26 cellular contexts compared by ENCODE assay signal in the genomic region with DNA sequence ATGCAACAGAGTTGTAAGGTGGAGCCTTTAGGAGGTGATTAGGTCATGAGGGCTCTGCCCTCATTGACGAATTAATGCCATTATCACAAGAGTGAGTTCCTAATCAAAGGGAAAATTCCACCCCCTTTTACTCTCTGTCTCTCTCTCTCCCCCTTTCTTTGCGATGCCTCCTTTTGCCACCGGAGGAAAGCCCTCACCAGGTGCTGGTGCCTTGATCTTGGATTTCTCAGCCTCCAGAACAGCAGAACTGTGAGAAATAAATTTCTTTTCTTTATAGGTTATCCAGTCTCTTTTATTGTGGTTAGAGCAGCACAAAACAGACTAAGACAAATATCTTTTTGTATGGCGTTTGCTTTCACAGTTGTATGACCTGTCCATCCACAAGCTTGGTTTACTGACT.
"Had no signal": no experiment of that assay in that cellular context is flagged by ENCODE, and none has a peak within 500 bp of the region (broad histone marks: within the 10 kb centered on the region; RNA-seq: fewer than 3 reads in every experiment).

No MANE protein-coding gene starts in this region.

- H3K27ac Mint-ChIP-seq: immature natural killer cell; natural killer cell; progenitor cell of endocrine pancreas; stimulated activated naive B cell treated with anti-CD40 and anti-IgM and Interleukin-4, amounts not matched to agents 10 μg/mL and 1 μg/mL and 100 μg/mL, for 72 hours; stimulated activated naive CD8-positive, alpha-beta T cell treated with anti-CD3 and anti-CD28 coated beads, Interleukin-15, Interleukin-2, amounts not matched to agents 100 ng/mL and 50 ng/mL, for 24 hours had no signal

- H3K4me3 Mint-ChIP-seq: immature natural killer cell; natural killer cell; stimulated activated naive B cell treated with anti-CD40 and anti-IgM and Interleukin-4, amounts not matched to agents 10 μg/mL and 1 μg/mL and 100 μg/mL, for 72 hours; stimulated activated naive CD8-positive, alpha-beta T cell treated with anti-CD3 and anti-CD28 coated beads, Interleukin-15, Interleukin-2, amounts not matched to agents 100 ng/mL and 50 ng/mL, for 24 hours had no signal

- H3K27me3 ChIP-seq: dorsolateral prefrontal cortex, heart right ventricle, neutrophil, right lobe of liver, tibial nerve, upper lobe of left lung had no signal

- DNase-seq: dorsolateral prefrontal cortex; effector CD4-positive, alpha-beta T cell; foreskin melanocyte; glutamatergic neuron; heart right ventricle; hippocampal formation; immature natural killer cell; islet precursor cell; kidney glomerular epithelial cell; left ventricle myocardium superior; lower lobe of right lung; natural killer cell; right lobe of liver; small intestine; stimulated activated CD4-positive, alpha-beta T cell treated with anti-CD3 and anti-CD28 coated beads, Interleukin-15, amount 100 ng/mL, for 24 hours; stimulated activated CD4-positive, alpha-beta T cell treated with anti-CD3 and anti-CD28 coated beads, Interleukin-2, amount 100 ng/mL, for 48 hours; stimulated activated naive B cell treated with anti-CD40 and anti-IgM and Interleukin-4, amounts not matched to agents 10 μg/mL and 1 μg/mL and 100 μg/mL, for 72 hours; upper lobe of left lung had no signal

- H3K36me3 ChIP-seq: heart right ventricle, lower lobe of right lung, neutrophil, right lobe of liver, thoracic aorta, tibial nerve, upper lobe of left lung had no signal

- H3K27ac ChIP-seq: dorsolateral prefrontal cortex, epithelial cell of prostate, heart right ventricle, lower lobe of right lung, neutrophil, parathyroid adenoma, right lobe of liver, thoracic aorta, tibial nerve, upper lobe of left lung had no signal

- ATAC-seq: esophagus mucosa; heart right ventricle; left ventricle myocardium superior; lower lobe of right lung; natural killer cell; right lobe of liver; stimulated activated naive B cell treated with anti-CD40 and anti-IgM and Interleukin-4, amounts not matched to agents 10 μg/mL and 1 μg/mL and 100 μg/mL, for 72 hours had no signal

- H2AFZ ChIP-seq: parathyroid adenoma had no signal

- H3K4me1 ChIP-seq: heart right ventricle, lower lobe of right lung, parathyroid adenoma, right lobe of liver, tibial nerve, upper lobe of left lung had no signal

- H3K4me3 ChIP-seq: dorsolateral prefrontal cortex, heart right ventricle, lower lobe of right lung, right lobe of liver, thoracic aorta, tibial nerve, upper lobe of left lung had no signal

- H3K9me3 ChIP-seq: heart right ventricle, lower lobe of right lung, neutrophil, right lobe of liver, thoracic aorta, tibial nerve, upper lobe of left lung had no signal

- H3K79me2 ChIP-seq: parathyroid adenoma had no signal

- H3K27me3 Mint-ChIP-seq: stimulated activated naive B cell treated with anti-CD40 and anti-IgM and Interleukin-4, amounts not matched to agents 10 μg/mL and 1 μg/mL and 100 μg/mL, for 72 hours had no signal

- H3K9ac ChIP-seq: parathyroid adenoma had no signal

- H3K4me1 Mint-ChIP-seq: immature natural killer cell, natural killer cell had no signal

- H3K36me3 Mint-ChIP-seq: immature natural killer cell; natural killer cell; stimulated activated naive B cell treated with anti-CD40 and anti-IgM and Interleukin-4, amounts not matched to agents 10 μg/mL and 1 μg/mL and 100 μg/mL, for 72 hours had no signal

- H3K9me3 Mint-ChIP-seq: immature natural killer cell; natural killer cell; stimulated activated naive B cell treated with anti-CD40 and anti-IgM and Interleukin-4, amounts not matched to agents 10 μg/mL and 1 μg/mL and 100 μg/mL, for 72 hours; stimulated activated naive CD8-positive, alpha-beta T cell treated with anti-CD3 and anti-CD28 coated beads, Interleukin-15, Interleukin-2, amounts not matched to agents 100 ng/mL and 50 ng/mL, for 24 hours had no signal
